ENCODE assay signal across 8 cellular contexts in genomic region chr10:43395571-43396060, GRCh38. TPM values are rescaled to one million over a fixed set of nuclear protein-coding genes. Genes with fewer than 3 reads are reported as not detected.
DNase-seq lines count a peak whose midpoint lies in the region; ATAC-seq and TF ChIP-seq lines count a peak whose summit lies in the region.

No MANE protein-coding gene starts in this region.

- CTCF ChIA-PET in naive thymus-derived CD4-positive, alpha-beta T cell (lab: Charles Lee): interaction anchor here (0.5 to 0.9 kb wide), 3 partner anchors 10 to 58 kb away, joined by 3 to 5 read pairs (median 3); no protein-coding TSS in a partner anchor

- H3K79me2 ChIP-seq in H9 (ENCODE audit: insufficient read depth, low read length): peaks cover 49% of the 10 kb centered on the region

- no peak overlapping the region for H4K8ac ChIP-seq in H9 (replicated peaks; ENCODE audit: insufficient read length, low read depth, low read length)

- H3K27me3 Mint-ChIP-seq in H9 (ENCODE audit: low read depth): peaks cover 4% of the 10 kb centered on the region
- H3K27me3 Mint-ChIP-seq in naive thymus-derived CD4-positive, alpha-beta T cell: no peaks in the 10 kb centered on the region

- H3K79me1 ChIP-seq in H9 (ENCODE audit: insufficient read depth, low read depth, low read length, poor library complexity, severe bottlenecking): peaks cover 7% of the 10 kb centered on the region

- H3K27me3 ChIP-seq in H9 (ENCODE audit: insufficient read depth, low read length): no peaks in the 10 kb centered on the region
- no peaks in the 10 kb centered on the region for H3K27me3 ChIP-seq in dorsolateral prefrontal cortex
- H3K27me3 ChIP-seq in naive thymus-derived CD4-positive, alpha-beta T cell (ENCODE audit: control insufficient read depth in 2 of 2, insufficient read depth in 2 of 2, low read length in 2 of 2): no peaks in the 10 kb centered on the region

- peak overlapping the region; percentile 55 to 91 (median 80) for H3K4me3 ChIP-seq in dorsolateral prefrontal cortex
- peak overlapping the region; percentile 54 for H3K4me3 ChIP-seq in naive thymus-derived CD4-positive, alpha-beta T cell (ENCODE audit: low read length)

- H3K4me3 Mint-ChIP-seq in H9: peak overlapping the region; percentile 90 to 92
- peak overlapping the region; percentile 87 to 95 (median 90) for H3K4me3 Mint-ChIP-seq in naive thymus-derived CD4-positive, alpha-beta T cell

- DNase-seq in H9 (no peak), T-helper 1 cell (peak in 3 of 5 donors; percentile 23 to 50 (median 25)), dorsolateral prefrontal cortex (peak in 2 of 10 donors; percentile 10 to 24), DMS 273 treated with DMSO at 0.1 percent for 48 hours (lab: John Stamatoyannopoulos, UW) (no peak)
- DNase-seq in naive thymus-derived CD4-positive, alpha-beta T cell: peak in 4 of 9 donors; percentile 16 to 28 (median 24)

- H4K91ac ChIP-seq in H9 (ENCODE audit: insufficient read length, low read depth, low read length): no peak overlapping the region

- H3T11ph ChIP-seq in H9 (ENCODE audit: low read length): no peak overlapping the region

- H2BK15ac ChIP-seq in H9 (ENCODE audit: low read depth, low read length): no peak overlapping the region

- no CpG with 5 or more reads among the region's 18 CpGs for WGBS in H9 (ENCODE audit: extremely low coverage, insufficient read length, low lambda C conversion rate)

- peak overlapping the region; percentile 92 for H3K4me2 ChIP-seq in H9 (ENCODE audit: insufficient read depth, insufficient read length, low read length)

- intact Hi-C loops in dorsolateral prefrontal cortex (cut with DNase I): loop anchor here (5.0 kb wide), 2 partner anchors 42 to 177 kb away; partner anchors contain the start of genes ZNF487 (in 2 of the 2) and ZNF239 (in 1 of the 2)
- intact Hi-C loops in naive thymus-derived CD4-positive, alpha-beta T cell (cut with micrococcal nuclease): loop anchor here (1.0 to 5.0 kb wide), 5 partner anchors 33 to 613 kb away; partner anchors contain the start of genes BMS1 (in 1 of the 2), CSGALNACT2 (in 1 of the 2) and ZNF32 (in 1 of the 2)

- H3K9me3 Mint-ChIP-seq in H9: no peaks in the 10 kb centered on the region; a peak in 1 of 5 replicates
- H3K9me3 Mint-ChIP-seq in naive thymus-derived CD4-positive, alpha-beta T cell: peaks cover 0 to 3% (median 0%) of the 10 kb centered on the region in 11 donors

- no peak overlapping the region for H2BK5ac ChIP-seq in H9 (ENCODE audit: insufficient read length, low read length)

- H3K9ac ChIP-seq in H9 (ENCODE audit: extremely low read depth, insufficient read length, low read length): peak overlapping the region; percentile 96

- H2BK20ac ChIP-seq in H9 (ENCODE audit: low read depth, low read length, poor library complexity, severe bottlenecking): no peak overlapping the region

- H2AFZ ChIP-seq in H9 (ENCODE audit: low read length): no peak overlapping the region

- H3K14ac ChIP-seq in H9 (ENCODE audit: insufficient read depth, low read length): peak overlapping the region; percentile 100

- H2BK120ac ChIP-seq in H9 (ENCODE audit: low read depth, low read length, poor library complexity, severe bottlenecking): no peak overlapping the region

- H3K27ac ChIP-seq in H9 (ENCODE audit: insufficient read length, low read depth, low read length) (no peak overlapping the region), dorsolateral prefrontal cortex (peak overlapping the region in 57 of 59 donors; percentile 33 to 99 (median 97))
- peak overlapping the region; percentile 89 for H3K27ac ChIP-seq in naive thymus-derived CD4-positive, alpha-beta T cell (ENCODE audit: low read depth, low read length)

- no peak overlapping the region for H2AK5ac ChIP-seq in H9 (ENCODE audit: insufficient read length, low read length)

- no peaks in the 10 kb centered on the region for H4K20me1 ChIP-seq in H9 (ENCODE audit: control insufficient read depth, insufficient read depth, insufficient read length)

- H3K18ac ChIP-seq in H9 (ENCODE audit: insufficient read length, low read depth, low read length): peak overlapping the region; percentile 92

- POLR2A ChIA-PET in naive thymus-derived CD4-positive, alpha-beta T cell (lab: Charles Lee): interaction anchor here (0.6 to 4.2 kb wide), 14 partner anchors 9 to 183 kb away, joined by 3 to 31 read pairs (median 4); partner anchors contain the start of genes HNRNPF and ZNF487

- H3K56ac ChIP-seq in H9 (ENCODE audit: insufficient read length, low read depth, low read length): no peak overlapping the region

- H2BK12ac ChIP-seq in H9 (ENCODE audit: insufficient read length, low read depth, low read length): no peak overlapping the region

- no peaks in the 10 kb centered on the region; the same call in 1 of the 2 replicates for H3K4me1 ChIP-seq in H9 (ENCODE audit: insufficient read depth, low read length)
- H3K4me1 ChIP-seq in naive thymus-derived CD4-positive, alpha-beta T cell (ENCODE audit: control insufficient read depth in 2 of 2, insufficient read depth in 2 of 2, low read length in 2 of 2): peaks cover 43 to 57% of the 10 kb centered on the region in 2 donors

- peaks cover 10 to 48% (median 11%) of the 10 kb centered on the region in 3 experiments for H3K36me3 ChIP-seq in naive thymus-derived CD4-positive, alpha-beta T cell (ENCODE audit: control insufficient read depth in 2 of 3, insufficient read depth in 3 of 3, low read length in 3 of 3)

- H3K4me1 Mint-ChIP-seq in H9: peaks cover 52 to 58% of the 10 kb centered on the region in 2 experiments
- H3K4me1 Mint-ChIP-seq in naive thymus-derived CD4-positive, alpha-beta T cell: peaks cover 55 to 88% (median 76%) of the 10 kb centered on the region in 7 donors

- H3K27ac Mint-ChIP-seq in H9: peak overlapping the region; percentile 94 to 100 (median 99)
- H3K27ac Mint-ChIP-seq in naive thymus-derived CD4-positive, alpha-beta T cell: peak overlapping the region; percentile 92 to 97 (median 95)

- no peaks in the 10 kb centered on the region for H3K9me3 ChIP-seq in H9 (ENCODE audit: control insufficient read depth, low read depth, low read length)
- no peaks in the 10 kb centered on the region for H3K9me3 ChIP-seq in naive thymus-derived CD4-positive, alpha-beta T cell (ENCODE audit: control insufficient read depth in 2 of 3, low read length in 3 of 3)

- ATAC-seq in naive thymus-derived CD4-positive, alpha-beta T cell: no peak
- ATAC-seq in GM18519 (IDR thresholded peaks at IDR 0.05; ENCODE audit: low FRiP score, unreplicated experiment) (no peak), GM19463 (IDR thresholded peaks at IDR 0.05; ENCODE audit: unreplicated experiment) (no peak), HG03354 (IDR thresholded peaks at IDR 0.05; ENCODE audit: poor library complexity, severe bottlenecking, unreplicated experiment) (no peak)

- peak overlapping the region; percentile 99; the same call in 1 of the 2 replicates for H3K4ac ChIP-seq in H9 (ENCODE audit: low read depth, low read length)

- H3K36me3 Mint-ChIP-seq in H9 (ENCODE audit: insufficient read depth in 1 of 3, low read depth in 3 of 3): peaks cover 45 to 69% (median 54%) of the 10 kb centered on the region in 3 experiments
- H3K36me3 Mint-ChIP-seq in naive thymus-derived CD4-positive, alpha-beta T cell: peaks cover 4 to 55% (median 33%) of the 10 kb centered on the region in 5 donors

- TF ChIP-seq CTCF in H9 (conservative IDR thresholded peaks at IDR 0.05) (no peak), dorsolateral prefrontal cortex (IDR thresholded peaks at IDR 0.05 in 54 of 56, conservative IDR thresholded peaks at IDR 0.05 in 2 of 56; ENCODE audit: low read depth in 1 of 56, partially characterized antibody in 56 of 56) (no peak)

- peaks cover 10% of the 10 kb centered on the region for H3K23me2 ChIP-seq in H9 (ENCODE audit: insufficient read length, low read depth, low read length, poor library complexity, severe bottlenecking)

- H3K23ac ChIP-seq in H9 (ENCODE audit: insufficient read length, low read depth, low read length): no peak overlapping the region

- H4K5ac ChIP-seq in H9 (ENCODE audit: insufficient read length, low read depth, low read length): no peak overlapping the region

RNA-seq across cellular contexts. Expression of gene HNRNPF, which starts 13.4 kb away (rescaled TPM):
- total RNA-seq in H9 (2021): 411 and 420 TPM in 2 replicates
- 100 to 1,000 TPM in 2 of 120 experiments, 10 to 100 TPM in 118; 39.3 to 109 (median 59.0) TPM for total RNA-seq in dorsolateral prefrontal cortex
- total RNA-seq in naive thymus-derived CD4-positive, alpha-beta T cell: 100 to 1,000 TPM in 4 of 5 experiments, 10 to 100 TPM in 1; 88.1 to 449 (median 159) TPM
- polyA plus RNA-seq in naive thymus-derived CD4-positive, alpha-beta T cell: 100 to 1,000 TPM; 193 to 269 TPM

RNA-seq across cellular contexts. Expression of gene FXYD4, which starts 24.2 kb away (rescaled TPM):
- not detected in 2 replicates for total RNA-seq in H9 (2021)
- total RNA-seq in dorsolateral prefrontal cortex: 10 to 100 TPM in 1 of 120 experiments, 1 to 10 TPM in 56, under 1 TPM in 3, not detected in 60; 0.84 to 12.4 (median 2.4) TPM
- not detected for total RNA-seq in naive thymus-derived CD4-positive, alpha-beta T cell
- polyA plus RNA-seq in naive thymus-derived CD4-positive, alpha-beta T cell: not detected

RNA-seq across cellular contexts. Expression of gene ZNF487, which starts 41.3 kb away (rescaled TPM):
- total RNA-seq in H9 (2021) (1.3 and 1.4 TPM in 2 replicates), dorsolateral prefrontal cortex (10 to 100 TPM; 12.0 to 31.9 (median 20.8) TPM)
- total RNA-seq in naive thymus-derived CD4-positive, alpha-beta T cell: 10 to 100 TPM in 1 of 5 experiments, 1 to 10 TPM in 4; 4.1 to 12.0 (median 5.9) TPM
- polyA plus RNA-seq in naive thymus-derived CD4-positive, alpha-beta T cell: 1 to 10 TPM; 5.9 to 6.8 TPM

Comparison
In these comparisons a context has a peak if more than half of its experiments do, and no peak if none do; other contexts are left out.
1. DNase-seq: peak in T-helper 1 cell (3 of 5); none in H9 (single experiment) and DMS 273 treated with DMSO at 0.1 percent for 48 hours (single experiment).